20 cellular contexts compared by ENCODE assay signal in genomic region chr3:134697830-134698699, GRCh38. TPM values are rescaled to one million over a fixed set of nuclear protein-coding genes. Genes with fewer than 3 reads are reported as not detected.
DNase-seq lines count a peak whose midpoint lies in the region; ATAC-seq, FAIRE-seq and TF ChIP-seq lines count a peak whose summit lies in the region.
"Had no signal": no experiment of that assay in that cellular context is flagged by ENCODE, and none has a peak within 500 bp of the region (broad histone marks: within the 10 kb centered on the region; RNA-seq: fewer than 3 reads in every experiment).

No MANE protein-coding gene starts in this region.

- no peaks in the 10 kb centered on the region for H4K20me1 ChIP-seq in PC-3 (ENCODE audit: low read length)

- BruUV-seq in PC-3 (replicated peaks; lab: Mats Ljungman, UMichigan) = no TSS peak

- no peaks in the 10 kb centered on the region for H3K79me2 ChIP-seq in PC-3 (ENCODE audit: low read length)

- intact Hi-C loops in Right ventricle myocardium superior (cut with DNase I) = no loop called here
- intact Hi-C loops in PC-3 (cut with micrococcal nuclease) = no loop called here

- ATAC-seq in Right ventricle myocardium superior (ENCODE audit: poor library complexity) (peak; percentile 58), GM21381 (IDR thresholded peaks at IDR 0.05; ENCODE audit: unreplicated experiment) (no peak), PC-3 (no peak)
- ATAC-seq: GM23338, K562 had no signal

- H3K9ac ChIP-seq in skeletal muscle tissue (ENCODE audit: low read depth in 1 of 3, low read length in 3 of 3) (peak overlapping the region in 1 of 3 donors; percentile 68), PC-3 (ENCODE audit: low read length) (no peak overlapping the region)

- no peak for FAIRE-seq in RCC 7860 (lab: Jason Lieb, UNC)
- FAIRE-seq: D721Med, GM12891, GM19239, K562 had no signal

- H3K4me2 ChIP-seq in PC-3 (ENCODE audit: low read length) = no peak overlapping the region
- H3K4me2 ChIP-seq: GM23338 had no signal

- H3K4me1 ChIP-seq in skeletal muscle tissue (ENCODE audit: control insufficient read depth in 3 of 3, insufficient read depth in 3 of 3, low read length in 3 of 3) (peaks cover 35 to 48% (median 44%) of the 10 kb centered on the region in 3 donors), PC-3 (ENCODE audit: insufficient read depth, low read length) (no peaks in the 10 kb centered on the region)

- H3F3A ChIP-seq in PC-3 (ENCODE audit: low read length, unreplicated experiment) = no peaks in the 10 kb centered on the region

- H3K36me3 ChIP-seq in skeletal muscle tissue (ENCODE audit: control insufficient read depth in 3 of 3, insufficient read depth in 3 of 3, low read length in 3 of 3) (no peaks in the 10 kb centered on the region), PC-3 (ENCODE audit: low read depth, low read length) (no peaks in the 10 kb centered on the region)

- TF ChIP-seq CTCF in PC-3 (conservative IDR thresholded peaks at IDR 0.05; ENCODE audit: low read depth, low read length) = no peak

- peak overlapping the region; percentile 11 for H3K27ac ChIP-seq in skeletal muscle tissue (ENCODE audit: low read depth, low read length)
- no peak overlapping the region for H3K27ac ChIP-seq in PC-3 (ENCODE audit: low read length)

- no peaks in the 10 kb centered on the region for H3K9me3 ChIP-seq in skeletal muscle tissue (ENCODE audit: control insufficient read depth in 3 of 3, low read length in 3 of 3)
- H3K9me3 ChIP-seq in PC-3 (ENCODE audit: low read length) = no peaks in the 10 kb centered on the region

- no peak overlapping the region for H2AFZ ChIP-seq in PC-3 (ENCODE audit: low read length)
- H2AFZ ChIP-seq: GM23338 had no signal

- peak overlapping the region in 2 of 3 donors; percentile 15 to 45 for H3K4me3 ChIP-seq in skeletal muscle tissue (ENCODE audit: low read length in 3 of 3)
- no peak overlapping the region for H3K4me3 ChIP-seq in PC-3 (ENCODE audit: low read length)
- H3K4me3 ChIP-seq: GM23338, K562 had no signal

- no peaks in the 10 kb centered on the region for H3K9me2 ChIP-seq in PC-3 (replicated peaks; ENCODE audit: low read length)

- DNase-seq in NCI-H446 treated with DMSO at 0.1 percent for 48 hours (lab: John Stamatoyannopoulos, UW) (peak; percentile 75), Right ventricle myocardium superior (no peak), islet precursor cell (peak; percentile 43), RCC 7860 (ENCODE audit: low spot score) (no peak), PC-3 (no peak)
- DNase-seq: HCEC 1CT; NCI-H1105; NCI-H2081; NCI-H2171 treated with DMSO at 0.1 percent for 48 hours; NK-92 treated with Interleukin-12 subunit alpha and Interleukin-12 subunit beta, amount 100 ng/mL, for 24 hours; RPMI8226 had no signal

- H3K27me3 ChIP-seq in skeletal muscle tissue (ENCODE audit: control insufficient read depth in 3 of 3, insufficient read depth in 3 of 3, low read length in 3 of 3) = no peaks in the 10 kb centered on the region
- 0 out of 2 replicates have a peak, but pooled peaks cover 3% of the 10 kb centered on the region for H3K27me3 ChIP-seq in PC-3 (ENCODE audit: low read length)

- CTCF ChIA-PET in PC-3 (lab: Charles Lee) = no interaction called here

- POLR2A ChIA-PET in PC-3 (lab: Charles Lee; ENCODE audit: unreplicated experiment) = no interaction called here

RNA-seq across cellular contexts. Expression of gene KY, which starts 47.2 kb away (rescaled TPM):
- total RNA-seq in Right ventricle myocardium superior = 13.7 TPM
- total RNA-seq in skeletal muscle tissue = 61.6 TPM
- 0.29 TPM in 1 of 2 replicates, not detected in the other for total RNA-seq in PC-3 (2014; rRNA removed)
- total RNA-seq: GM23338, K562, NCI-H460, OCI-LY7 had no signal

Comparison
In these comparisons a context has a peak if more than half of its experiments do, and no peak if none do; other contexts are left out.
1. DNase-seq: peak in NCI-H446 treated with DMSO at 0.1 percent for 48 hours (single experiment) and islet precursor cell (single experiment); none in Right ventricle myocardium superior (single experiment), RCC 7860 (single experiment) and PC-3 (single experiment).
2. RNA of gene KY, which starts 47.2 kb away (total RNA-seq): 61.6 TPM in skeletal muscle tissue (single experiment) and 13.7 TPM in Right ventricle myocardium superior (single experiment); 0.29 TPM in PC-3; every median in the first group is over 10 times any median in the second.